15 cellular contexts compared by ENCODE assay signal in the genomic region with DNA sequence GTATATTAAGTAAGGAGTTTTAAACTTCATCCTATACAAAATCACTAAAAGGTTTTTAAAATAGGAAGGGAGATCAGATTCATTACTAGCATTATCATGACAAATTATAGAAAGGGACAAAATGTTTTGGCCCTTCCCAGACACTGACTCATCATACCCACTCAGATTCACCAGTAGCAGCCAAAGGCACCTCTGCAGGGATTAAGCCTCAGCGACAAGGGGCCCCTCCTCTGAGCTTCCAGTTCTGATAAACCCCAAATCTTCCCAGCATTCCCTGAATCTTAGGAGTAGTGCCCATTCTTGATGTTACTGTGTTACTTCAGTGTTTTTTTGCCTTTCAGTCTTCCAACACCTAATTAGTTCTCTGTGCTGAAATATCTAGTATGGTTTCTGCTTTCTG. TPM values are rescaled to one million over a fixed set of nuclear protein-coding genes. Genes with fewer than 3 reads are reported as not detected.
A peak's percentile ranks its signal among the peaks of the same experiment; 100 is the strongest.
DNase-seq lines count a peak whose midpoint lies in the region; ATAC-seq and TF ChIP-seq lines count a peak whose summit lies in the region.
"Had no signal": no experiment of that assay in that cellular context is flagged by ENCODE, and none has a peak within 500 bp of the region (broad histone marks: within the 10 kb centered on the region; RNA-seq: fewer than 3 reads in every experiment).

No MANE protein-coding gene starts in this region.

- H3K27me3 ChIP-seq in adipocyte (replicated peaks; ENCODE audit: control insufficient read depth, insufficient read depth, low read length) = no peaks in the 10 kb centered on the region
- no peaks in the 10 kb centered on the region for H3K27me3 ChIP-seq in gastroesophageal sphincter
- H3K27me3 ChIP-seq in suprapubic skin = no peaks in the 10 kb centered on the region

- TF ChIP-seq POLR2A in gastroesophageal sphincter (IDR thresholded peaks at IDR 0.05) (no peak), suprapubic skin (IDR thresholded peaks at IDR 0.05) (no peak)

- H3K27ac Mint-ChIP-seq in stimulated activated naive CD8-positive, alpha-beta T cell treated with anti-CD3 and anti-CD28 coated beads, Interleukin-15, amount 100 ng/mL, for 72 hours = peak overlapping the region; percentile 48 to 58
- H3K27ac Mint-ChIP-seq: activated naive CD4-positive, alpha-beta T cell treated with anti-CD3 and anti-CD28 coated beads, Interleukin-2, amount 50 U/mL, for 72 hours; GM23338 had no signal

- 23 to 33% methylated on average over 1 of the region's 1 CpG for WGBS in gastroesophageal sphincter (ENCODE audit: low coverage in 1 of 2), 2 donors
- WGBS in suprapubic skin = 18% methylated on average over 1 of the region's 1 CpG

- no peak for DNase-seq in stimulated activated naive CD8-positive, alpha-beta T cell treated with anti-CD3 and anti-CD28 coated beads, Interleukin-15, amount 100 ng/mL, for 72 hours
- DNase-seq in stimulated activated naive CD8-positive, alpha-beta T cell treated with anti-CD3 and anti-CD28 coated beads, Interleukin-15, Interleukin-2, amounts not matched to agents 100 U/mL and 50 U/mL, for 24 hours = no peak
- DNase-seq in adipocyte (ENCODE audit: low read depth) (peak; percentile 50), NCI-H146 treated with DMSO at 0.1 percent for 48 hours (lab: John Stamatoyannopoulos, UW; ENCODE audit: unreplicated experiment) (no peak), suprapubic skin (ENCODE audit: low spot score in 2 of 2) (no peak), cerebellum (ENCODE audit: low spot score) (no peak)
- DNase-seq: activated CD4-positive, CD25-positive, alpha-beta regulatory T cell had no signal

- no peaks in the 10 kb centered on the region for H3K9me3 ChIP-seq in adipocyte (ENCODE audit: control insufficient read depth, low read length)
- no peaks in the 10 kb centered on the region for H3K9me3 ChIP-seq in gastroesophageal sphincter
- H3K9me3 ChIP-seq in suprapubic skin = no peaks in the 10 kb centered on the region
- H3K9me3 ChIP-seq: prostate gland, thoracic aorta had no signal

- no peak overlapping the region for H3K9ac ChIP-seq in adipocyte (ENCODE audit: low read length)

- no peak for ATAC-seq in stimulated activated naive CD8-positive, alpha-beta T cell treated with anti-CD3 and anti-CD28 coated beads, Interleukin-15, amount 100 ng/mL, for 72 hours
- ATAC-seq in stimulated activated naive CD8-positive, alpha-beta T cell treated with anti-CD3 and anti-CD28 coated beads, Interleukin-15, Interleukin-2, amounts not matched to agents 100 U/mL and 50 U/mL, for 24 hours = no peak
- ATAC-seq in gastroesophageal sphincter (no peak), HG03460 (IDR thresholded peaks at IDR 0.05; ENCODE audit: unreplicated experiment) (no peak)
- ATAC-seq: GM23338 had no signal

- peaks cover 25% of the 10 kb centered on the region for H3K4me1 Mint-ChIP-seq in stimulated activated naive CD8-positive, alpha-beta T cell treated with anti-CD3 and anti-CD28 coated beads, Interleukin-15, amount 100 ng/mL, for 72 hours
- H3K4me1 Mint-ChIP-seq: GM23338 had no signal

- H3K9me3 Mint-ChIP-seq in stimulated activated naive CD8-positive, alpha-beta T cell treated with anti-CD3 and anti-CD28 coated beads, Interleukin-15, amount 100 ng/mL, for 72 hours = no peaks in the 10 kb centered on the region
- H3K9me3 Mint-ChIP-seq: activated naive CD4-positive, alpha-beta T cell treated with anti-CD3 and anti-CD28 coated beads, Interleukin-2, amount 50 U/mL, for 72 hours; GM23338 had no signal

- TF ChIP-seq EP300 in gastroesophageal sphincter (IDR thresholded peaks at IDR 0.05) = no peak
- no peak for TF ChIP-seq EP300 in suprapubic skin (IDR thresholded peaks at IDR 0.05)

- H3K4me3 Mint-ChIP-seq in stimulated activated naive CD8-positive, alpha-beta T cell treated with anti-CD3 and anti-CD28 coated beads, Interleukin-15, amount 100 ng/mL, for 72 hours = no peak overlapping the region
- H3K4me3 Mint-ChIP-seq: GM23338 had no signal

- TF ChIP-seq CTCF in gastroesophageal sphincter (IDR thresholded peaks at IDR 0.05) (no peak), suprapubic skin (IDR thresholded peaks at IDR 0.05) (no peak)

- H3K4me3 ChIP-seq in adipocyte (ENCODE audit: low read length) (peak overlapping the region; percentile 18), gastroesophageal sphincter (no peak overlapping the region), suprapubic skin (no peak overlapping the region)
- H3K4me3 ChIP-seq: GM23338, prostate gland, thoracic aorta had no signal

- H3K27me3 Mint-ChIP-seq in stimulated activated naive CD8-positive, alpha-beta T cell treated with anti-CD3 and anti-CD28 coated beads, Interleukin-15, amount 100 ng/mL, for 72 hours = no peaks in the 10 kb centered on the region

- H3K36me3 ChIP-seq in adipocyte (ENCODE audit: control insufficient read depth, insufficient read depth, low read length, severe bottlenecking) (peaks cover 18% of the 10 kb centered on the region), gastroesophageal sphincter (peaks cover 0 to 3% of the 10 kb centered on the region in 2 donors), suprapubic skin (peaks cover 10% of the 10 kb centered on the region)
- H3K36me3 ChIP-seq: prostate gland, thoracic aorta had no signal

- peaks cover 13% of the 10 kb centered on the region for H3K4me1 ChIP-seq in adipocyte (ENCODE audit: control insufficient read depth, insufficient read depth, low read length)
- H3K4me1 ChIP-seq in gastroesophageal sphincter = peaks cover 0 to 22% (median 4%) of the 10 kb centered on the region in 3 donors
- no peaks in the 10 kb centered on the region for H3K4me1 ChIP-seq in suprapubic skin
- H3K4me1 ChIP-seq: prostate gland had no signal

- peak overlapping the region; percentile 30 to 61 (median 60) for H3K27ac ChIP-seq in gastroesophageal sphincter
- H3K27ac ChIP-seq in suprapubic skin = no peak overlapping the region
- H3K27ac ChIP-seq: epithelial cell of prostate, prostate gland, thoracic aorta had no signal

RNA-seq across cellular contexts. Expression of a gene that starts 14.5 kb away (rescaled TPM):
- total RNA-seq in gastroesophageal sphincter = 10 to 100 TPM; 31.8 to 35.6 (median 33.0) TPM
- 10 to 100 TPM; 14.9 to 26.8 (median 19.2) TPM for total RNA-seq in suprapubic skin
- 38.5 TPM for total RNA-seq in cerebellum

RNA-seq across cellular contexts. Expression of a gene that starts 41.2 kb away (rescaled TPM):
- 10 to 100 TPM; 45.8 to 73.8 (median 47.1) TPM for total RNA-seq in gastroesophageal sphincter
- total RNA-seq in suprapubic skin = 10 to 100 TPM; 39.8 to 46.6 (median 41.3) TPM
- total RNA-seq in cerebellum = 31.8 TPM

RNA-seq across cellular contexts. Expression of a gene that starts 41.2 kb away (rescaled TPM):
- total RNA-seq in gastroesophageal sphincter = 1 to 10 TPM in 1 of 4 donors, under 1 TPM in 3; 0.22 to 2.3 (median 0.76) TPM
- total RNA-seq in suprapubic skin = 1 to 10 TPM in 3 of 4 donors, not detected in 1; 1.2 to 3.0 (median 1.2) TPM
- 5.2 TPM for total RNA-seq in cerebellum
- total RNA-seq: GM23338; T-helper 1 cell treated with Interleukin-12 subunit alpha and Interleukin-12 subunit beta and Interleukin-4 antibody, amounts not matched to agents 30 ng/mL and 1 ng/mL, for 36 hours; thoracic aorta had no signal
